In genomic region chrX:133454525-133455323, GRCh38 we compare ENCODE assay signal across 29 cellular contexts. TPM values are rescaled to one million over a fixed set of nuclear protein-coding genes. Genes with fewer than 3 reads are reported as not detected.
"Had no signal": no experiment of that assay in that cellular context is flagged by ENCODE, and none has a peak within 500 bp of the region (broad histone marks: within the 10 kb centered on the region; RNA-seq: fewer than 3 reads in every experiment).

No MANE protein-coding gene starts in this region.

- H3K27me3 ChIP-seq: pancreas, upper lobe of left lung had no signal

- ATAC-seq: left cardiac atrium; naive thymus-derived CD8-positive, alpha-beta T cell; pancreas; sciatic nerve; stimulated activated memory B cell treated with anti-CD40 and anti-IgM and Interleukin-4, amounts not matched to agents 10 μg/mL and 1 μg/mL and 100 μg/mL, for 72 hours; stimulated activated naive CD8-positive, alpha-beta T cell treated with anti-CD3 and anti-CD28 coated beads, Interleukin-15, amount 100 ng/mL, for 72 hours had no signal

- H3K9me3 ChIP-seq: breast epithelium, pancreas, prostate gland, upper lobe of left lung had no signal

- FAIRE-seq: frontal cortex, keratinocyte, pancreas, TTC549 had no signal

- H3K27ac ChIP-seq: breast epithelium, pancreas, prostate gland, skin epidermis, upper lobe of left lung had no signal

- DNase-seq: activated CD4-positive, alpha-beta memory T cell treated with anti-CD3 and anti-CD28 coated beads, Interleukin-2, amount 10 ng/mL, durations not matched to agents 7 days and 5 days; activated CD4-positive, alpha-beta T cell treated with anti-CD3 and anti-CD28 coated beads for 1 hour; activated CD4-positive, alpha-beta T cell treated with anti-CD3 and anti-CD28 coated beads, Interleukin-2, amount 10 ng/mL, durations not matched to agents 7 days and 5 days; activated CD8-positive, alpha-beta memory T cell treated with anti-CD3 and anti-CD28 coated beads, Interleukin-2, amount 50 U/mL, for 48 hours; activated gamma-delta T cell; activated naive CD4-positive, alpha-beta T cell treated with anti-CD3 and anti-CD28 coated beads, Interleukin-2, amount 50 U/mL, for 16 hours; activated T-cell treated with anti-CD3 and anti-CD28 coated beads, Interleukin-2, amount 50 U/mL, for 24 hours; amniotic stem cell; effector CD8-positive, alpha-beta T cell; left cardiac atrium; naive thymus-derived CD8-positive, alpha-beta T cell; nucleus accumbens; pancreas; retina; stimulated activated CD4-positive, alpha-beta T cell treated with anti-CD3 and anti-CD28 coated beads, Interleukin-12 subunit alpha, Interleukin-12 subunit beta, amount 100 ng/mL, for 4 hours; stimulated activated CD4-positive, alpha-beta T cell treated with anti-CD3 and anti-CD28 coated beads, Interleukin-4, amount 100 ng/mL, for 24 hours; stimulated activated naive CD8-positive, alpha-beta T cell treated with anti-CD3 and anti-CD28 coated beads, Interleukin-15, amount 100 ng/mL, for 72 hours; substantia nigra; SW 1271; T-helper 9 cell; upper lobe of left lung had no signal

- H3K4me3 ChIP-seq: breast epithelium, pancreas, prostate gland, skin epidermis, upper lobe of left lung had no signal

- H3K36me3 ChIP-seq: breast epithelium, pancreas, prostate gland, upper lobe of left lung had no signal

- H3K4me1 ChIP-seq: breast epithelium, pancreas, prostate gland, upper lobe of left lung had no signal

RNA-seq across cellular contexts. Expression of gene GPC4, which starts 39.4 kb away (rescaled TPM):
- total RNA-seq: activated CD4-positive, alpha-beta memory T cell treated with anti-CD3 and anti-CD28 coated beads, Interleukin-2, amount 10 ng/mL, durations not matched to agents 7 days and 5 days; activated CD4-positive, alpha-beta T cell treated with anti-CD3 and anti-CD28 coated beads, Interleukin-2, amount 10 ng/mL, durations not matched to agents 7 days and 5 days; naive thymus-derived CD8-positive, alpha-beta T cell had no signal
- polyA plus RNA-seq: naive thymus-derived CD8-positive, alpha-beta T cell had no signal
